In the genomic region with DNA sequence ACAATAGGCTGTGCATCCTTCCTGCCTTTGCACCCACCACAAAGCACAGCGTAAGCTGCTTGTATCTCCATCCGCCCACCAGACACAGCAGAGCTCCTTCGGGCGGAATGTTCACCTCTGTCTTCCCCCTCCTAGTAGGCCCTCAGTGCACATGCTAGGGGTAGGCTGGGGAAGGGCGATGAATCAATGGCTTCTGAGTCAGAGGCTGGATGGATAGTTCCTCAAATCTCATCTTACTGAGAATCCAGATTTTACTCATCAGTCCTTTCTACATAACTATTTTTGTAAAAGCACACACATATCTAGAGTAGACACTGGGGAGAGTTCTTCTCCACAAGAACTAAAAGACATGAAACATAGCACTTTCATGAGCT, we compare ENCODE assay signal across 8 cellular contexts.
DNase-seq lines count a peak whose midpoint lies in the region; ATAC-seq and TF ChIP-seq lines count a peak whose summit lies in the region.

No MANE protein-coding gene starts in this region.

- H3K9me3 Mint-ChIP-seq in Calu3 (ENCODE audit: low read depth, unreplicated experiment) = no peaks in the 10 kb centered on the region

- intact Hi-C loops in PC-3 (cut with micrococcal nuclease) (no loop called here), Calu3 (cut with micrococcal nuclease; ENCODE audit: unreplicated experiment) (no loop called here)

- peaks cover 50% of the 10 kb centered on the region for H3K4me1 Mint-ChIP-seq in Calu3 (ENCODE audit: low read depth, unreplicated experiment)

- H3F3A ChIP-seq in PC-3 (ENCODE audit: low read length, unreplicated experiment) = peaks cover 13% of the 10 kb centered on the region

- H3K4me2 ChIP-seq in PC-3 (ENCODE audit: low read length) = no peak overlapping the region

- H3K4me1 ChIP-seq in PC-3 (ENCODE audit: insufficient read depth, low read length) = peaks cover 46% of the 10 kb centered on the region

- peaks cover 100% of the 10 kb centered on the region for H3K79me2 ChIP-seq in PC-3 (ENCODE audit: low read length)

- no peak overlapping the region for H2AFZ ChIP-seq in PC-3 (ENCODE audit: low read length)

- no peak overlapping the region for H3K9ac ChIP-seq in PC-3 (ENCODE audit: low read length)

- peak overlapping the region; percentile 59 for H3K27ac ChIP-seq in PC-3 (ENCODE audit: low read length)

- BruUV-seq in PC-3 (replicated peaks; lab: Mats Ljungman, UMichigan) = no TSS peak
- no TSS peak for BruUV-seq in Calu3 (replicated peaks; lab: Mats Ljungman, UMichigan)

- TF ChIP-seq CTCF in PC-3 (conservative IDR thresholded peaks at IDR 0.05; ENCODE audit: low read depth, low read length) = no peak
- no peak for TF ChIP-seq CTCF in Calu3 (IDR thresholded peaks at IDR 0.05; ENCODE audit: unreplicated experiment)

- peak; percentile 27 for DNase-seq in PC-3
- DNase-seq in kidney tubule cell (ENCODE audit: low spot score) = peak; percentile 42
- DNase-seq in DMS53 (lab: John Stamatoyannopoulos, UW) = no peak
- no peak for DNase-seq in DMS114 treated with DMSO at 0.1 percent for 48 hours (lab: John Stamatoyannopoulos, UW; ENCODE audit: unreplicated experiment)
- DNase-seq in Calu3 = no peak
- no peak for DNase-seq in effector CD8-positive, alpha-beta T cell (lab: John Stamatoyannopoulos, UW)

- no peaks in the 10 kb centered on the region for H3K9me3 ChIP-seq in PC-3 (ENCODE audit: low read length)

- H3K9me2 ChIP-seq in PC-3 (replicated peaks; ENCODE audit: low read length) = no peaks in the 10 kb centered on the region

- H3K36me3 ChIP-seq in PC-3 (ENCODE audit: low read depth, low read length) = peaks cover 52% of the 10 kb centered on the region

- H3K27me3 ChIP-seq in PC-3 (ENCODE audit: low read length) = no peaks in the 10 kb centered on the region

- CTCF ChIA-PET in PC-3 (lab: Charles Lee) = no interaction called here
- CTCF ChIA-PET in Calu3 (lab: Charles Lee) = interaction anchor here (0.7 kb wide), 1 partner anchor 161 kb away, joined by 3 read pairs; no protein-coding TSS in a partner anchor

- no peak overlapping the region for H3K4me3 Mint-ChIP-seq in Calu3 (ENCODE audit: low read depth, unreplicated experiment)

- H3K27ac Mint-ChIP-seq in Calu3 (ENCODE audit: unreplicated experiment) = no peak overlapping the region

- peaks cover 8% of the 10 kb centered on the region for H3K36me3 Mint-ChIP-seq in Calu3 (ENCODE audit: insufficient read depth, unreplicated experiment)

- H3K27me3 Mint-ChIP-seq in Calu3 (ENCODE audit: unreplicated experiment) = no peaks in the 10 kb centered on the region

- peak; percentile 90 for ATAC-seq in GM18520 (IDR thresholded peaks at IDR 0.05; ENCODE audit: unreplicated experiment)
- ATAC-seq in GM21786 (IDR thresholded peaks at IDR 0.05; ENCODE audit: unreplicated experiment) = peak; percentile 90
- ATAC-seq in PC-3 = peak; percentile 9

- no peak overlapping the region for H3K4me3 ChIP-seq in PC-3 (ENCODE audit: low read length)

- H4K20me1 ChIP-seq in PC-3 (ENCODE audit: low read length) = peaks cover 89% of the 10 kb centered on the region

- POLR2A ChIA-PET in PC-3 (lab: Charles Lee; ENCODE audit: unreplicated experiment) = interaction anchor here (0.5 kb wide), 1 partner anchor 740 kb away, joined by 3 read pairs; no protein-coding TSS in a partner anchor

Comparison
In these comparisons a context has a peak if more than half of its experiments do, and no peak if none do; other contexts are left out.
1. ATAC-seq: peak in every context shown above with its lines; median percentile 90 in GM18520; 90 in GM21786; 9 in PC-3.
2. DNase-seq: peak in PC-3 (single experiment) and kidney tubule cell (single experiment); none in DMS53 (single experiment), DMS114 treated with DMSO at 0.1 percent for 48 hours (single experiment), Calu3 (single experiment) and effector CD8-positive, alpha-beta T cell (single experiment).